In genomic region chr18:27778441-27778840, GRCh38 we compare ENCODE assay signal across 10 cellular contexts.
DNase-seq lines count a peak whose midpoint lies in the region; ATAC-seq and TF ChIP-seq lines count a peak whose summit lies in the region.
"Had no signal": no experiment of that assay in that cellular context is flagged by ENCODE, and none has a peak within 500 bp of the region (broad histone marks: within the 10 kb centered on the region; RNA-seq: fewer than 3 reads in every experiment).

No MANE protein-coding gene starts in this region.

- H3K27me3 ChIP-seq in osteoblast (ENCODE audit: insufficient read depth, low read length) = no peaks in the 10 kb centered on the region

- H3K9me3 Mint-ChIP-seq in naive thymus-derived CD8-positive, alpha-beta T cell = peaks cover 0 to 11% (median 4%) of the 10 kb centered on the region in 9 donors
- peaks cover 0 to 12% (median 10%) of the 10 kb centered on the region in 3 donors for H3K9me3 Mint-ChIP-seq in T-cell

- H3K27ac ChIP-seq in osteoblast (ENCODE audit: low read depth, low read length) = no peak overlapping the region

- H3K4me2 ChIP-seq in osteoblast (ENCODE audit: insufficient read depth, low read length) = no peak overlapping the region

- H4K20me1 ChIP-seq in osteoblast (ENCODE audit: insufficient read depth, low read length) = no peaks in the 10 kb centered on the region

- peak; percentile 81 for TF ChIP-seq CTCF in epithelial cell of esophagus (IDR thresholded peaks at IDR 0.05; ENCODE audit: insufficient read depth, low read depth, low read length, missing control alignments)
- TF ChIP-seq CTCF in osteoblast (IDR thresholded peaks at IDR 0.05; ENCODE audit: extremely low read depth, low read depth, low read length) = peak; percentile 76

- POLR2A ChIA-PET in naive thymus-derived CD8-positive, alpha-beta T cell (lab: Charles Lee) = no interaction called here
- POLR2A ChIA-PET in T-cell (lab: Charles Lee) = no interaction called here

- peaks cover 7% of the 10 kb centered on the region for H3K4me1 ChIP-seq in osteoblast (ENCODE audit: insufficient read depth, low read length)

- H3K36me3 ChIP-seq in osteoblast (ENCODE audit: insufficient read depth, low read length) = no peaks in the 10 kb centered on the region

- no peak overlapping the region for H2AFZ ChIP-seq in osteoblast (ENCODE audit: low read length)

- H3K79me2 ChIP-seq in osteoblast (ENCODE audit: insufficient read depth, low read length) = no peaks in the 10 kb centered on the region

- H3K4me3 ChIP-seq in epithelial cell of esophagus (ENCODE audit: low read length) = no peak overlapping the region
- H3K4me3 ChIP-seq in osteoblast (ENCODE audit: insufficient read depth, low read length) = no peak overlapping the region

- no peak overlapping the region for H3K27ac Mint-ChIP-seq in naive thymus-derived CD8-positive, alpha-beta T cell
- no peak overlapping the region for H3K27ac Mint-ChIP-seq in T-cell
- H3K27ac Mint-ChIP-seq: activated B cell treated with CpG ODN at 0.5 μM for 24 hours had no signal

- DNase-seq in H4 (ENCODE audit: low spot score) = peak; percentile 8
- peak; percentile 18 for DNase-seq in NCI-H82 treated with DMSO at 0.1 percent for 48 hours (lab: John Stamatoyannopoulos, UW; ENCODE audit: unreplicated experiment)
- peak; percentile 35 for DNase-seq in epithelial cell of esophagus (ENCODE audit: low read depth)
- no peak for DNase-seq in osteoblast (ENCODE audit: insufficient read length, low spot score, missing footprints)
- DNase-seq in naive thymus-derived CD8-positive, alpha-beta T cell = no peak
- no peak for DNase-seq in T-cell
- DNase-seq in NCI-H446 treated with DMSO at 0.1 percent for 48 hours (lab: John Stamatoyannopoulos, UW) = no peak
- no peak for DNase-seq in stimulated activated naive CD8-positive, alpha-beta T cell treated with anti-CD3 and anti-CD28 coated beads, Interleukin-15, Interleukin-2, amounts not matched to agents 100 U/mL and 50 U/mL, for 24 hours
- DNase-seq: activated B cell treated with CpG ODN at 0.5 μM for 24 hours had no signal

- H3K27me3 Mint-ChIP-seq in naive thymus-derived CD8-positive, alpha-beta T cell = no peaks in the 10 kb centered on the region
- no peaks in the 10 kb centered on the region for H3K27me3 Mint-ChIP-seq in T-cell
- H3K27me3 Mint-ChIP-seq: activated B cell treated with CpG ODN at 0.5 μM for 24 hours; central memory CD8-positive, alpha-beta T cell had no signal

- no peak overlapping the region for H3K4me3 Mint-ChIP-seq in naive thymus-derived CD8-positive, alpha-beta T cell
- H3K4me3 Mint-ChIP-seq in T-cell = no peak overlapping the region
- H3K4me3 Mint-ChIP-seq: activated B cell treated with CpG ODN at 0.5 μM for 24 hours; central memory CD8-positive, alpha-beta T cell had no signal

- no peaks in the 10 kb centered on the region for H3K9me3 ChIP-seq in osteoblast (ENCODE audit: low read depth, low read length)

- CTCF ChIA-PET in T-cell (lab: Charles Lee) = no interaction called here

- ATAC-seq in naive thymus-derived CD8-positive, alpha-beta T cell = no peak
- no peak for ATAC-seq in T-cell (replicated peaks in 1 of 4)
- ATAC-seq in stimulated activated naive CD8-positive, alpha-beta T cell treated with anti-CD3 and anti-CD28 coated beads, Interleukin-15, Interleukin-2, amounts not matched to agents 100 U/mL and 50 U/mL, for 24 hours = no peak

- no peaks in the 10 kb centered on the region for H3K4me1 Mint-ChIP-seq in naive thymus-derived CD8-positive, alpha-beta T cell
- no peaks in the 10 kb centered on the region for H3K4me1 Mint-ChIP-seq in T-cell
- H3K4me1 Mint-ChIP-seq: activated B cell treated with CpG ODN at 0.5 μM for 24 hours; central memory CD8-positive, alpha-beta T cell had no signal

- no peaks in the 10 kb centered on the region for H3K36me3 Mint-ChIP-seq in naive thymus-derived CD8-positive, alpha-beta T cell
- H3K36me3 Mint-ChIP-seq in T-cell = no peaks in the 10 kb centered on the region

Comparison
In these comparisons a context has a peak if more than half of its experiments do, and no peak if none do; other contexts are left out.
1. DNase-seq: peak in H4 (single experiment), NCI-H82 treated with DMSO at 0.1 percent for 48 hours (single experiment) and epithelial cell of esophagus (single experiment); none in osteoblast (single experiment), naive thymus-derived CD8-positive, alpha-beta T cell (0 of 10), T-cell (0 of 34), NCI-H446 treated with DMSO at 0.1 percent for 48 hours (single experiment) and stimulated activated naive CD8-positive, alpha-beta T cell treated with anti-CD3 and anti-CD28 coated beads, Interleukin-15, Interleukin-2, amounts not matched to agents 100 U/mL and 50 U/mL, for 24 hours (single experiment).